ENCODE assay signal across 19 cellular contexts in the genomic region with DNA sequence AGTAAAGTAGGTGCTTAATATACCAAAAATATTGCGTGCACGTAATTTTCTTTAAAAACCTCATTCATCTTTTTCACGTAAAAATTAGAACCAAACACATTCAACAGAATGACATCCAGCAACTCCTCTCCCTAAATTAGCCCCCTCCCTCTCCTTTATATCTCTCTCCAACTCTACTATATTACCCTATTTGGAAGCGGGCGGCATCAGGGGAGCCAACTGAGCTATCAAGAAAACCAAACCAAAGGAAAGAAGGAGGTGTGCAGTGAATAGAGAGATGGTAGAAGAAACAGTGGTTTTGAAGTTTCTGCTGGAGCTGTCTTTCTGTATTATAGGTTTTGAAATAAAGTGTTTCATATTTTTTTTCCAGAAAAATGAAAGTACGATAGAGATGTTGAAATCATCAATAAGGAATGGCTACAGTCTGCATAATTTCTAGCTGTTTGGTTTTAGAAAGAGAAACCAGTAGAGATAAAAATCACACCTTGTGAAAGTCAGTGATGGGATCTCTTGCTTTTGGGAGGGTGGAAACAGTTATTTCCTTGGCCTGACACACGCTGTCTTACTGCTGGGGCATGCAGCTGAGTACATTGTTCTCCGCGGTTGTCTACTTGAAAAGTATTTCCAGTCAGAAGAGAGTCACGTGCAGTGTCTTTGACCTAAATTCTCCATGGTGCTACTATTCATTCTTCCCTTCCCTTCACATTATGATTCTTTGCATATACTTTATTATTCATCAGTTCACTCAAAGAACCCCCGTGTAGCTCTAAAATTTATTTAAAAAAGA.
DNase-seq lines count a peak whose midpoint lies in the region; ATAC-seq, FAIRE-seq and TF ChIP-seq lines count a peak whose summit lies in the region.
"Had no signal": no experiment of that assay in that cellular context is flagged by ENCODE, and none has a peak within 500 bp of the region (broad histone marks: within the 10 kb centered on the region; RNA-seq: fewer than 3 reads in every experiment).

No MANE protein-coding gene starts in this region.

- no peaks in the 10 kb centered on the region for H3K27me3 Mint-ChIP-seq in neural crest cell (ENCODE audit: low read depth)
- H3K27me3 Mint-ChIP-seq: activated naive CD4-positive, alpha-beta T cell treated with anti-CD3 and anti-CD28 coated beads, Interleukin-2, amount 10 ng/mL, durations not matched to agents 7 days and 5 days had no signal

- TF ChIP-seq EP300 in HepG2 (IDR thresholded peaks at IDR 0.05; ENCODE audit: low read depth in 2 of 2, low read length in 2 of 2) (no peak), HepG2 (CRISPR knock-in tag; IDR thresholded peaks at IDR 0.05; ENCODE audit: borderline replicate concordance) (no peak), H1 (IDR thresholded peaks at IDR 0.05; ENCODE audit: borderline replicate concordance in 1 of 2, low read depth in 2 of 2, low read length in 2 of 2) (no peak)

- peak overlapping the region; percentile 52 for H3K27ac Mint-ChIP-seq in neural crest cell (ENCODE audit: unreplicated experiment)
- H3K27ac Mint-ChIP-seq: activated CD4-positive, alpha-beta T cell treated with anti-CD3 and anti-CD28 coated beads, Interleukin-2, amount 10 ng/mL, durations not matched to agents 7 days and 5 days; activated naive CD4-positive, alpha-beta T cell treated with anti-CD3 and anti-CD28 coated beads, Interleukin-2, amount 10 ng/mL, durations not matched to agents 7 days and 5 days; natural killer cell had no signal

- H2AK5ac ChIP-seq in H1 (ENCODE audit: low read depth, low read length), result no peak overlapping the region

- no peak overlapping the region for H3K14ac ChIP-seq in H1 (ENCODE audit: insufficient read length)

- H2BK15ac ChIP-seq in H1 (ENCODE audit: low read length), result no peak overlapping the region

- ATAC-seq in right lobe of liver (peak in 2 of 4 donors; percentile 45 to 51), HepG2 (no peak), GM21390 (IDR thresholded peaks at IDR 0.05; ENCODE audit: unreplicated experiment) (no peak)
- ATAC-seq: natural killer cell, sciatic nerve had no signal

- no peak for DNase-seq in right lobe of liver
- no peak for DNase-seq in HepG2 (ENCODE audit: low spot score)
- DNase-seq in H1 (ENCODE audit: low read depth in 1 of 2, low spot score in 2 of 2), result no peak
- DNase-seq in neural crest cell (ENCODE audit: low read depth, low spot score), result no peak
- no peak for DNase-seq in activated T-cell treated with anti-CD3 and anti-CD28 coated beads, Interleukin-2, amount 50 U/mL, for 48 hours
- no peak for DNase-seq in prostate gland (ENCODE audit: low spot score)
- no peak for DNase-seq in GM19239 (ENCODE audit: insufficient read length, low spot score)
- DNase-seq: ACHN; activated CD4-positive, alpha-beta T cell treated with anti-CD3 and anti-CD28 coated beads, Interleukin-2, amount 10 ng/mL, durations not matched to agents 7 days and 5 days; activated naive CD4-positive, alpha-beta T cell treated with anti-CD3 and anti-CD28 coated beads, Interleukin-2, amount 10 ng/mL, durations not matched to agents 7 days and 5 days; effector memory CD4-positive, alpha-beta T cell; natural killer cell; NK-92 treated with Interleukin-12 subunit alpha and Interleukin-12 subunit beta, amount 100 ng/mL, for 24 hours; SHP77; stimulated activated CD4-positive, alpha-beta T cell treated with anti-CD3 and anti-CD28 coated beads, Interleukin-4, amount 100 ng/mL, for 1 hour; stimulated activated CD8-positive, alpha-beta memory T cell treated with anti-CD3 and anti-CD28 coated beads, Interleukin-4, amount 100 ng/mL, for 48 hours had no signal

- H3K4me3 ChIP-seq in right lobe of liver (no peak overlapping the region), HepG2 (replicated peaks in 1 of 3; ENCODE audit: insufficient read depth in 1 of 3, low read depth in 2 of 3, low read length in 3 of 3) (no peak overlapping the region), H1 (ENCODE audit: extremely low read depth in 1 of 4, insufficient read depth in 2 of 4, low read depth in 3 of 4, low read length in 4 of 4) (peak overlapping the region in 1 of 4 experiments; percentile 25; a peak in 1 of 8 replicates), prostate gland (no peak overlapping the region)
- H3K4me3 ChIP-seq: thoracic aorta had no signal

- H4K5ac ChIP-seq in H1 (ENCODE audit: insufficient read length, low read depth, low read length), result no peak overlapping the region

- peaks cover 10% of the 10 kb centered on the region for H3K36me3 Mint-ChIP-seq in neural crest cell (ENCODE audit: low read depth)
- H3K36me3 Mint-ChIP-seq: activated naive CD4-positive, alpha-beta T cell treated with anti-CD3 and anti-CD28 coated beads, Interleukin-2, amount 10 ng/mL, durations not matched to agents 7 days and 5 days; natural killer cell had no signal

- H3K27me3 ChIP-seq in right lobe of liver, result no peaks in the 10 kb centered on the region
- H3K27me3 ChIP-seq in HepG2 (ENCODE audit: control insufficient read depth in 1 of 2, insufficient read depth in 2 of 2, low read length in 2 of 2), result no peaks in the 10 kb centered on the region
- no peaks in the 10 kb centered on the region for H3K27me3 ChIP-seq in H1 (replicated peaks in 1 of 4; ENCODE audit: control insufficient read depth in 3 of 4, extremely low read depth in 1 of 4, insufficient read depth in 3 of 4, low read length in 3 of 4)
- no peaks in the 10 kb centered on the region for H3K27me3 ChIP-seq in prostate gland (replicated peaks; ENCODE audit: insufficient read depth)

- H2BK120ac ChIP-seq in H1 (replicated peaks; ENCODE audit: low read depth, low read length), result no peak overlapping the region

- no peaks in the 10 kb centered on the region for H3K36me3 ChIP-seq in right lobe of liver
- H3K36me3 ChIP-seq in HepG2 (replicated peaks in 1 of 2; ENCODE audit: control insufficient read depth in 1 of 2, insufficient read depth in 2 of 2, low read length in 2 of 2), result no peaks in the 10 kb centered on the region
- H3K36me3 ChIP-seq in H1 (ENCODE audit: control insufficient read depth in 2 of 4, insufficient read depth in 4 of 4, low read length in 3 of 4), result no peaks in the 10 kb centered on the region; a peak in 1 of 8 replicates
- no peaks in the 10 kb centered on the region for H3K36me3 ChIP-seq in prostate gland
- H3K36me3 ChIP-seq: thoracic aorta had no signal

- H3K18ac ChIP-seq in H1 (ENCODE audit: extremely low read depth, low read length), result no peak overlapping the region

- H4K8ac ChIP-seq in H1 (ENCODE audit: extremely low read depth, insufficient read depth, low read length), result no peak overlapping the region

- H3K9ac ChIP-seq in HepG2 (ENCODE audit: insufficient read depth, low read depth, low read length) (no peak overlapping the region), H1 (replicated peaks in 1 of 4; ENCODE audit: extremely low read depth in 1 of 4, low read depth in 3 of 4, low read length in 3 of 4) (no peak overlapping the region)

- H2BK5ac ChIP-seq in H1 (ENCODE audit: low read depth, low read length), result no peak overlapping the region

- no peak for TF ChIP-seq POLR2A in right lobe of liver (IDR thresholded peaks at IDR 0.05)
- TF ChIP-seq POLR2A in HepG2 (IDR thresholded peaks at IDR 0.05; ENCODE audit: insufficient read depth in 1 of 2, low read depth in 2 of 2, low read length in 2 of 2), result no peak
- TF ChIP-seq POLR2A in H1 (IDR thresholded peaks at IDR 0.05; ENCODE audit: control extremely low read depth in 1 of 2, low read depth in 2 of 2, low read length in 2 of 2), result no peak
- no peak for TF ChIP-seq POLR2A in prostate gland (IDR thresholded peaks at IDR 0.05)

- H4K91ac ChIP-seq in H1 (replicated peaks; ENCODE audit: insufficient read length, low read length), result no peak overlapping the region

- TF ChIP-seq RAD21 in HepG2 (CRISPR knock-in tag; IDR thresholded peaks at IDR 0.05) (no peak), H1 (IDR thresholded peaks at IDR 0.05 in 1 of 2, conservative IDR thresholded peaks at IDR 0.05 in 1 of 2; ENCODE audit: low read depth in 2 of 2, low read length in 2 of 2) (no peak)

- no peaks in the 10 kb centered on the region for H3K79me2 ChIP-seq in HepG2 (ENCODE audit: insufficient read depth, low read length)
- no peaks in the 10 kb centered on the region for H3K79me2 ChIP-seq in H1 (ENCODE audit: control insufficient read depth in 1 of 2, insufficient read depth in 2 of 2, low read length in 2 of 2)

- no peak overlapping the region for H3K56ac ChIP-seq in H1 (replicated peaks; ENCODE audit: insufficient read length, low read depth, low read length)

- TF ChIP-seq CTCF in right lobe of liver (IDR thresholded peaks at IDR 0.05) (no peak), HepG2 (CRISPR knock-in tag; IDR thresholded peaks at IDR 0.05) (no peak), H1 (IDR thresholded peaks at IDR 0.05; ENCODE audit: control extremely low read depth in 1 of 3, insufficient read depth in 1 of 3, low read depth in 1 of 3, low read length in 3 of 3) (no peak), neural crest cell (conservative IDR thresholded peaks at IDR 0.05) (no peak), prostate gland (IDR thresholded peaks at IDR 0.05) (no peak)

- no peak overlapping the region for H3K23ac ChIP-seq in H1 (ENCODE audit: insufficient read length)

- WGBS in right lobe of liver (ENCODE audit: insufficient coverage, low coverage, low lambda C conversion rate, missing lambda C conversion rate), result 41% methylated on average over 11 of the region's 11 CpGs
- 25% methylated on average over 11 of the region's 11 CpGs for WGBS in HepG2 (ENCODE audit: low lambda C conversion rate)
- WGBS in H1 (ENCODE audit: extremely low coverage in 1 of 2, insufficient coverage in 1 of 2, insufficient read length in 1 of 2, insufficient replicate concordance in 2 of 2, low coverage in 1 of 2, low lambda C conversion rate in 2 of 2, missing lambda C conversion rate in 1 of 2), 2 experiments, result 50 to 100% methylated on average over 1 to 11 of the region's 11 CpGs
- WGBS in prostate gland, result 62% methylated on average over 11 of the region's 11 CpGs

- H3K9me3 Mint-ChIP-seq in neural crest cell, result peaks cover 7% of the 10 kb centered on the region
- H3K9me3 Mint-ChIP-seq: activated CD4-positive, alpha-beta T cell treated with anti-CD3 and anti-CD28 coated beads, Interleukin-2, amount 10 ng/mL, durations not matched to agents 7 days and 5 days; activated naive CD4-positive, alpha-beta T cell treated with anti-CD3 and anti-CD28 coated beads, Interleukin-2, amount 10 ng/mL, durations not matched to agents 7 days and 5 days had no signal

- H3K27ac ChIP-seq in right lobe of liver (peak overlapping the region in 2 of 3 donors; percentile 20 to 32), HepG2 (ENCODE audit: extremely low read length, insufficient read depth, low read length) (no peak overlapping the region), H1 (ENCODE audit: low read depth, low read length) (no peak overlapping the region), prostate gland (no peak overlapping the region)
- H3K27ac ChIP-seq: thoracic aorta had no signal

- H2BK12ac ChIP-seq in H1 (ENCODE audit: low read depth, low read length), result no peak overlapping the region

- H3K4me1 ChIP-seq in right lobe of liver (no peaks in the 10 kb centered on the region), HepG2 (ENCODE audit: insufficient read depth, low read length) (no peaks in the 10 kb centered on the region), H1 (replicated peaks in 1 of 4; ENCODE audit: control insufficient read depth in 3 of 4, insufficient read depth in 4 of 4, low read length in 3 of 4) (peaks cover 0 to 5% (median 0%) of the 10 kb centered on the region in 4 experiments; a peak in 2 of 7 replicates), prostate gland (replicated peaks) (no peaks in the 10 kb centered on the region)

- H3K4me1 Mint-ChIP-seq in neural crest cell, result peaks cover 37% of the 10 kb centered on the region
- H3K4me1 Mint-ChIP-seq: activated CD4-positive, alpha-beta T cell treated with anti-CD3 and anti-CD28 coated beads, Interleukin-2, amount 10 ng/mL, durations not matched to agents 7 days and 5 days; activated naive CD4-positive, alpha-beta T cell treated with anti-CD3 and anti-CD28 coated beads, Interleukin-2, amount 10 ng/mL, durations not matched to agents 7 days and 5 days; natural killer cell had no signal

- intact Hi-C loops in right lobe of liver (cut with DNase I), result no loop called here
- intact Hi-C loops in HepG2 (cut with micrococcal nuclease; ENCODE audit: unreplicated experiment), result no loop called here
- intact Hi-C loops in prostate gland (cut with DNase I), result no loop called here

- H3K9me3 ChIP-seq in right lobe of liver (peaks cover 0 to 8% (median 0%) of the 10 kb centered on the region in 4 donors), HepG2 (ENCODE audit: low read length) (peaks cover 11% of the 10 kb centered on the region), H1 (ENCODE audit: insufficient read depth in 2 of 2, low read depth in 1 of 2, low read length in 1 of 2) (peaks cover 5 to 6% of the 10 kb centered on the region in 2 experiments; a peak in 2 of 4 replicates), prostate gland (no peaks in the 10 kb centered on the region)
- H3K9me3 ChIP-seq: thoracic aorta had no signal

- POLR2A ChIA-PET in HepG2 (lab: Yijun Ruan, JAX), result no interaction called here
- POLR2A ChIA-PET in H1 (lab: Charles Lee; ENCODE audit: partially characterized antibody), result no interaction called here

- no peak overlapping the region for H2BK20ac ChIP-seq in H1 (ENCODE audit: low read length)

- H3K4me2 ChIP-seq in HepG2 (ENCODE audit: low read depth, low read length), result no peak overlapping the region
- H3K4me2 ChIP-seq in H1 (ENCODE audit: insufficient read depth in 1 of 2, low read depth in 2 of 2, low read length in 2 of 2), result peak overlapping the region in 1 of 2 experiments; percentile 31; a peak in 2 of 4 replicates

- no peaks in the 10 kb centered on the region for H3K23me2 ChIP-seq in H1 (ENCODE audit: low read depth, low read length)

- in situ Hi-C loops in HepG2 (cut with HindIII; ENCODE audit: extremely low pct_ligation_motif_present, low pct_unique_long_range_greater_than_20kb), result no loop called here

- peak overlapping the region; percentile 29 for H3K4me3 Mint-ChIP-seq in neural crest cell
- H3K4me3 Mint-ChIP-seq: activated CD4-positive, alpha-beta T cell treated with anti-CD3 and anti-CD28 coated beads, Interleukin-2, amount 10 ng/mL, durations not matched to agents 7 days and 5 days; activated naive CD4-positive, alpha-beta T cell treated with anti-CD3 and anti-CD28 coated beads, Interleukin-2, amount 10 ng/mL, durations not matched to agents 7 days and 5 days; natural killer cell had no signal

- H3K79me1 ChIP-seq in H1 (ENCODE audit: low read depth, low read length), result no peaks in the 10 kb centered on the region

- no peak overlapping the region for H3K4ac ChIP-seq in H1 (replicated peaks; ENCODE audit: insufficient read length, low read depth, low read length)

- FAIRE-seq in HepG2 (lab: Jason Lieb, UNC) (no peak), H1 (lab: Jason Lieb, UNC) (peak; percentile 58), GM19239 (lab: Jason Lieb, UNC) (no peak)

- no peaks in the 10 kb centered on the region for H4K20me1 ChIP-seq in HepG2 (ENCODE audit: insufficient read depth, low read length)
- no peaks in the 10 kb centered on the region for H4K20me1 ChIP-seq in H1 (replicated peaks in 1 of 2; ENCODE audit: control insufficient read depth in 1 of 2, insufficient read depth in 2 of 2, low read length in 2 of 2)

- CTCF ChIA-PET in HepG2 (lab: Yijun Ruan, JAX; ENCODE audit: low intra/inter-chr PET ratio, low total read pairs) (no interaction called here), H1 (lab: Charles Lee; ENCODE audit: partially characterized antibody) (interaction anchor here (0.6 to 1.4 kb wide), 4 partner anchors 9 to 145 kb away, joined by 3 to 7 read pairs (median 4); no protein-coding TSS in a partner anchor)

- H2AFZ ChIP-seq in HepG2 (ENCODE audit: low read length) (no peak overlapping the region), H1 (ENCODE audit: low read length) (no peak overlapping the region)

- no TSS peak for BruUV-seq in HepG2 (replicated peaks; lab: Mats Ljungman, UMichigan)

Comparison
In these comparisons a context has a peak if more than half of its experiments do, and no peak if none do; other contexts are left out.
1. H3K27ac ChIP-seq: peak in right lobe of liver (2 of 3); none in HepG2 (single experiment), H1 (single experiment) and prostate gland (0 of 2).